ENCODE assay signal across 12 cellular contexts in the genomic region with DNA sequence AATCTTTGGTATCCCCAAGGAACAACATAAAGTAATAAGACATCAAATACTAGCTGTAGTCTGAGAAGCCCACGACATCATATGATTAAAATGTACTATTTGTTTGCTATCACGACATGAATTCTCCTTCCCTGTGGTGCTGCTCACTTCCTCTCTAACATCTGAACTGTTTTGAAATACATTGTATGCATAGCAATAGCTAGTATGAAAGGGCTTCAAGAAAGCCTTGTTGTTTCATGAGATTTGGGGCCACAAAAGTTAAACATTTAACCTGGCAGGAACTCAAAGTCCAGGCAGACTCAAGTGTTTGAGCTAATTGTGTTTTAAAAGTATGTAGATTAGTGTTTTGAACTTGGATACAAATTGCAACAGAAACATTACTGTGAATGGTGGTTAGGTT.
DNase-seq lines count a peak whose midpoint lies in the region; ATAC-seq and TF ChIP-seq lines count a peak whose summit lies in the region.
"Had no signal": no experiment of that assay in that cellular context is flagged by ENCODE, and none has a peak within 500 bp of the region (broad histone marks: within the 10 kb centered on the region; RNA-seq: fewer than 3 reads in every experiment).

No MANE protein-coding gene starts in this region.

- TF ChIP-seq CTCF in AG04449 (IDR thresholded peaks at IDR 0.05; ENCODE audit: insufficient read depth, low read length, missing control alignments) (no peak), endothelial cell (IDR thresholded peaks at IDR 0.05; ENCODE audit: unreplicated experiment) (no peak)

- ATAC-seq in GM19397 (IDR thresholded peaks at IDR 0.05; ENCODE audit: unreplicated experiment) (peak; percentile 48), GM18868 (IDR thresholded peaks at IDR 0.05; ENCODE audit: unreplicated experiment) (no peak)
- no peak for ATAC-seq in effector memory CD8-positive, alpha-beta T cell (replicated peaks)

- peaks cover 33 to 41% of the 10 kb centered on the region in 2 donors for H3K4me1 Mint-ChIP-seq in effector memory CD8-positive, alpha-beta T cell (ENCODE audit: low read depth in 2 of 2)
- peaks cover 4% of the 10 kb centered on the region for H3K4me1 Mint-ChIP-seq in endothelial cell (ENCODE audit: unreplicated experiment)
- H3K4me1 Mint-ChIP-seq: neural crest cell had no signal

- no peaks in the 10 kb centered on the region for H3K27me3 Mint-ChIP-seq in effector memory CD8-positive, alpha-beta T cell
- H3K27me3 Mint-ChIP-seq in endothelial cell (ENCODE audit: unreplicated experiment), result no peaks in the 10 kb centered on the region

- CTCF ChIA-PET in AG04449 (lab: Yijun Ruan, JAX), result interaction anchor here (1.1 kb wide), 1 partner anchor 41 kb away, joined by 3 read pairs; no protein-coding TSS in a partner anchor

- peak overlapping the region; percentile 64 to 70 for H3K4me3 Mint-ChIP-seq in effector memory CD8-positive, alpha-beta T cell
- H3K4me3 Mint-ChIP-seq in endothelial cell (ENCODE audit: unreplicated experiment), result no peak overlapping the region
- H3K4me3 Mint-ChIP-seq: neural crest cell had no signal

- POLR2A ChIA-PET in AG04449 (lab: Yijun Ruan, JAX), result no interaction called here

- no peaks in the 10 kb centered on the region for H3K36me3 Mint-ChIP-seq in effector memory CD8-positive, alpha-beta T cell (ENCODE audit: insufficient read depth)
- H3K36me3 Mint-ChIP-seq in endothelial cell (ENCODE audit: low read depth, unreplicated experiment), result no peaks in the 10 kb centered on the region

- H3K4me3 ChIP-seq in AG04449 (ENCODE audit: low read depth, low read length), result no peak overlapping the region
- H3K4me3 ChIP-seq: HAP-1 had no signal

- peak overlapping the region; percentile 74 to 91 for H3K27ac Mint-ChIP-seq in effector memory CD8-positive, alpha-beta T cell
- no peak overlapping the region for H3K27ac Mint-ChIP-seq in endothelial cell (ENCODE audit: unreplicated experiment)

- H3K9me3 Mint-ChIP-seq in effector memory CD8-positive, alpha-beta T cell, result peaks cover 0 to 9% of the 10 kb centered on the region in 2 donors
- H3K9me3 Mint-ChIP-seq in endothelial cell (ENCODE audit: unreplicated experiment), result no peaks in the 10 kb centered on the region

- DNase-seq in AG04449 (ENCODE audit: low read depth, low spot score) (peak; percentile 44), M059J (ENCODE audit: low read depth) (peak; percentile 9), endothelial cell (ENCODE audit: low spot score) (no peak), NK-92 (lab: John Stamatoyannopoulos, UW; ENCODE audit: unreplicated experiment) (no peak), nucleus accumbens (lab: John Stamatoyannopoulos, UW) (no peak)
- no peak for DNase-seq in effector memory CD8-positive, alpha-beta T cell
- DNase-seq: activated CD4-positive, alpha-beta T cell treated with anti-CD3 and anti-CD28 coated beads for 1 hour; DMS 273 treated with DMSO at 0.1 percent for 48 hours had no signal

Comparison
In these comparisons a context has a peak if more than half of its experiments do, and no peak if none do; other contexts are left out.
1. DNase-seq: peak in AG04449 (single experiment) and M059J (single experiment); none in effector memory CD8-positive, alpha-beta T cell (0 of 3), endothelial cell (single experiment), NK-92 (single experiment) and nucleus accumbens (0 of 56).